8 cellular contexts compared by ENCODE assay signal in the genomic region with DNA sequence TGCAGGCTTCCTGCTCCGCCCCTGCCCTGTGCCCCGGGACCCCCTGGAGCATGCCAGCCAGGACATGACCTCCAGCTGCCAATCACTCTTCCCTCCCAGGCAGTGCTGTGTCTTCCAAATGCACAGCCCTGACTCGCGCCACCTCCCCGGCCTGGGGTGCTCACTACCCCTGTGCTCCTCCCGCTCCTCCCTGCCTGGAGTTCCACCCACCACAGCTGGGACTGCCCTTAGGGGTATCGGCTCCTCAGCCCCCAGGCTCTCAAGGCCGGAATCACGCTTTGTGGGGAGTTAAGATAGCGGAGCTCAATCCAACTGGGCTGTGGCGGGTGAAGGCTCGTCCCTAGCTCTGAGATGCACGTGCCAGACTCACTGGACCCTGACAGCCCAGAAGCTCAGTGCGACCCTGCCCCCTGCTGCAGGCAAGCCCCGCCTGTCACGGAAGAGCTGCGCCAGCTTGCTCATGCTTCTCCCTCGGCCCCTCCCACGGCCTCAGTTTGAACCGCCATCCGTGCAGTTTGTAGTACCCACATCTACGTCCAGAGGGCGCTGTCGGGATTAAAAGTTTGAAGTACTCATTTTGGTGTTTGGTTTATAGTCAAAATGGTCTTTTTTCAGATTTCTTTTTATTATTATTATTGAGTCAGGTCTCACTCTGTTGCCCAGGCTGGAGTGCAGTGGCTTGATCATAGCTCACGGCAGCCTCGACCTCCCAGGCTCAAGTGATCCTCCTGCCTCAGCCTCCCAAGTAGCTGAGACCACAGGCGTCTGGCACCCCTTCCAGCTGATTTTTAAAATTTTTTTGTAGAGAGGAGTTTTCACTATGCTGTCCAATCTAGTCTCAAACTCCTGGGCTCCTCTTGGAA.
DNase-seq lines count a peak whose midpoint lies in the region; ATAC-seq and TF ChIP-seq lines count a peak whose summit lies in the region.

No MANE protein-coding gene starts in this region.

- H3K36me3 ChIP-seq in upper lobe of right lung = no peaks in the 10 kb centered on the region

- H3K9me3 Mint-ChIP-seq in activated T-helper 1 cell treated with anti-CD3 and anti-CD28 coated beads, Interleukin-12 subunit alpha, Interleukin-12 subunit beta, Interleukin-2, Interleukin-4 antibody, amounts not matched to agents 30 ng/mL and 10 ng/mL and 1 ng/mL, durations not matched to agents 14 hours and 24 hours and 36 hours = no peaks in the 10 kb centered on the region
- no peaks in the 10 kb centered on the region for H3K9me3 Mint-ChIP-seq in osteocyte (ENCODE audit: unreplicated experiment)

- DNase-seq in GM19238 (ENCODE audit: insufficient read length, low spot score) (peak; percentile 37), NCI-H2171 (lab: John Stamatoyannopoulos, UW) (peak; percentile 7), Right ventricle myocardium superior (peak; percentile 79), osteocyte (ENCODE audit: extremely low spot score, unreplicated experiment) (no peak), upper lobe of right lung (peak; percentile 75)
- DNase-seq in activated T-helper 1 cell treated with anti-CD3 and anti-CD28 coated beads, Interleukin-12 subunit alpha, Interleukin-12 subunit beta, Interleukin-2, Interleukin-4 antibody, amounts not matched to agents 30 ng/mL and 10 ng/mL and 1 ng/mL, durations not matched to agents 14 hours and 24 hours and 36 hours (ENCODE audit: low spot score) = peak; percentile 47

- TF ChIP-seq CTCF in osteocyte (IDR thresholded peaks at IDR 0.05) (peak; percentile 45), upper lobe of right lung (IDR thresholded peaks at IDR 0.05) (peak; percentile 92)

- H3K36me3 Mint-ChIP-seq in activated T-helper 1 cell treated with anti-CD3 and anti-CD28 coated beads, Interleukin-12 subunit alpha, Interleukin-12 subunit beta, Interleukin-2, Interleukin-4 antibody, amounts not matched to agents 30 ng/mL and 10 ng/mL and 1 ng/mL, durations not matched to agents 14 hours and 24 hours and 36 hours (ENCODE audit: low read depth) = no peaks in the 10 kb centered on the region
- no peaks in the 10 kb centered on the region for H3K36me3 Mint-ChIP-seq in osteocyte (ENCODE audit: unreplicated experiment)

- ATAC-seq in Right ventricle myocardium superior (ENCODE audit: poor library complexity) = peak; percentile 77
- ATAC-seq in upper lobe of right lung = peak; percentile 78
- ATAC-seq in HG03280 (IDR thresholded peaks at IDR 0.05; ENCODE audit: unreplicated experiment) = no peak
- no peak for ATAC-seq in GM21526 (IDR thresholded peaks at IDR 0.05; ENCODE audit: low FRiP score, unreplicated experiment)

- H3K27ac ChIP-seq in upper lobe of right lung = no peak overlapping the region

- no peaks in the 10 kb centered on the region for H3K4me1 Mint-ChIP-seq in activated T-helper 1 cell treated with anti-CD3 and anti-CD28 coated beads, Interleukin-12 subunit alpha, Interleukin-12 subunit beta, Interleukin-2, Interleukin-4 antibody, amounts not matched to agents 30 ng/mL and 10 ng/mL and 1 ng/mL, durations not matched to agents 14 hours and 24 hours and 36 hours (ENCODE audit: low read depth)
- no peaks in the 10 kb centered on the region for H3K4me1 Mint-ChIP-seq in osteocyte (ENCODE audit: unreplicated experiment)

- intact Hi-C loops in activated T-helper 1 cell treated with anti-CD3 and anti-CD28 coated beads, Interleukin-12 subunit alpha, Interleukin-12 subunit beta, Interleukin-2, Interleukin-4 antibody, amounts not matched to agents 30 ng/mL and 10 ng/mL and 1 ng/mL, durations not matched to agents 14 hours and 24 hours and 36 hours (cut with micrococcal nuclease) = loop anchor here (2.0 kb wide), 1 partner anchor 421 kb away; no protein-coding TSS in a partner anchor
- intact Hi-C loops in Right ventricle myocardium superior (cut with DNase I) = loop anchor here (5.0 kb wide), 1 partner anchor 418 kb away; no protein-coding TSS in a partner anchor
- intact Hi-C loops in upper lobe of right lung (cut with DNase I) = no loop called here

- H3K4me3 ChIP-seq in upper lobe of right lung = peak overlapping the region; percentile 14

- no peak overlapping the region for H3K4me3 Mint-ChIP-seq in activated T-helper 1 cell treated with anti-CD3 and anti-CD28 coated beads, Interleukin-12 subunit alpha, Interleukin-12 subunit beta, Interleukin-2, Interleukin-4 antibody, amounts not matched to agents 30 ng/mL and 10 ng/mL and 1 ng/mL, durations not matched to agents 14 hours and 24 hours and 36 hours
- H3K4me3 Mint-ChIP-seq in osteocyte (ENCODE audit: unreplicated experiment) = no peak overlapping the region

- peaks cover 9% of the 10 kb centered on the region for H3K27me3 Mint-ChIP-seq in activated T-helper 1 cell treated with anti-CD3 and anti-CD28 coated beads, Interleukin-12 subunit alpha, Interleukin-12 subunit beta, Interleukin-2, Interleukin-4 antibody, amounts not matched to agents 30 ng/mL and 10 ng/mL and 1 ng/mL, durations not matched to agents 14 hours and 24 hours and 36 hours (ENCODE audit: insufficient read depth)
- H3K27me3 Mint-ChIP-seq in osteocyte (ENCODE audit: unreplicated experiment) = no peaks in the 10 kb centered on the region

- peaks cover 25% of the 10 kb centered on the region for H3K27me3 ChIP-seq in upper lobe of right lung

- no peak overlapping the region for H3K27ac Mint-ChIP-seq in activated T-helper 1 cell treated with anti-CD3 and anti-CD28 coated beads, Interleukin-12 subunit alpha, Interleukin-12 subunit beta, Interleukin-2, Interleukin-4 antibody, amounts not matched to agents 30 ng/mL and 10 ng/mL and 1 ng/mL, durations not matched to agents 14 hours and 24 hours and 36 hours
- no peak overlapping the region for H3K27ac Mint-ChIP-seq in osteocyte (ENCODE audit: unreplicated experiment)

- no peaks in the 10 kb centered on the region for H3K9me3 ChIP-seq in upper lobe of right lung

- peaks cover 6% of the 10 kb centered on the region for H3K4me1 ChIP-seq in upper lobe of right lung

Comparison
In these comparisons a context has a peak if more than half of its experiments do, and no peak if none do; other contexts are left out.
1. ATAC-seq: peak in Right ventricle myocardium superior (single experiment) and upper lobe of right lung (single experiment); none in HG03280 (single experiment) and GM21526 (single experiment).